In the genomic region with DNA sequence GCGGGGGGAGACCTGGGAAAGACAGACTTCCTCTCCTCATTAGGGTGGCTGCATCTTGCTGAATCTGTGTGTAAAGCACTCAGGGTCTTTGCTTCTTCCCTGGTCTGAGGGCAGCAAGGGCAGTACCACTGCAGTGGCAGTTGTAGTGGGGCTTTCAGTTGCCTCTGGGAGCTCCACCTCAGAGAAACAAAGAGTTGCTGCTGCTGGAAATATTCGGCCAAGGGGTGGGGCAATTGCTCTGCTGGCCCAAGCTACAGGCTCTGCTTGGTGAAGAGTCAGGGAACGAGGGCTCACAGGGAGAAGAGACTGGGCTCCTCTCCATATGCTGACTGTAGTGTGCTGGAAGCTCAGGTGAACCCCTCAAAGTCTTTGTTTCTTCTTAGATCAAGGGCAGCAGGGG, we compare ENCODE assay signal across 27 cellular contexts. TPM values are rescaled to one million over a fixed set of nuclear protein-coding genes. Genes with fewer than 3 reads are reported as not detected.
"Had no signal": no experiment of that assay in that cellular context is flagged by ENCODE, and none has a peak within 500 bp of the region (broad histone marks: within the 10 kb centered on the region; RNA-seq: fewer than 3 reads in every experiment).

No MANE protein-coding gene starts in this region.

- H3K4me1 ChIP-seq: esophagus squamous epithelium, heart right ventricle, left lung, prostate gland, right atrium auricular region, sigmoid colon, tibial nerve, upper lobe of left lung had no signal

- H3K27me3 Mint-ChIP-seq: naive B cell; natural killer cell treated with Interleukin-12 subunit alpha and Interleukin-12 subunit beta and Interleukin-15 and Interleukin-18, amount 100 ng/mL, for 72 hours; stimulated activated naive B cell treated with anti-CD40 and anti-IgM and Interleukin-4, amounts not matched to agents 10 μg/mL and 1 μg/mL and 100 μg/mL, for 72 hours; stimulated activated naive CD8-positive, alpha-beta T cell treated with anti-CD3 and anti-CD28 coated beads, Interleukin-15, Interleukin-2, amounts not matched to agents 100 ng/mL and 50 ng/mL, for 24 hours had no signal

- H3K27ac Mint-ChIP-seq: mesothelial cell of epicardium; naive B cell; natural killer cell treated with Interleukin-12 subunit alpha and Interleukin-12 subunit beta and Interleukin-15 and Interleukin-18, amount 100 ng/mL, for 72 hours; stimulated activated naive B cell treated with anti-CD40 and anti-IgM and Interleukin-4, amounts not matched to agents 10 μg/mL and 1 μg/mL and 100 μg/mL, for 72 hours; stimulated activated naive CD8-positive, alpha-beta T cell treated with anti-CD3 and anti-CD28 coated beads, Interleukin-15, Interleukin-2, amounts not matched to agents 100 ng/mL and 50 ng/mL, for 24 hours had no signal

- H3K36me3 Mint-ChIP-seq: naive B cell; natural killer cell treated with Interleukin-12 subunit alpha and Interleukin-12 subunit beta and Interleukin-15 and Interleukin-18, amount 100 ng/mL, for 72 hours; stimulated activated naive B cell treated with anti-CD40 and anti-IgM and Interleukin-4, amounts not matched to agents 10 μg/mL and 1 μg/mL and 100 μg/mL, for 72 hours had no signal

- H3K27ac ChIP-seq: coronary artery, esophagus squamous epithelium, heart right ventricle, left lung, prostate gland, right atrium auricular region, sigmoid colon, thoracic aorta, tibial nerve, upper lobe of left lung had no signal

- H3K4me1 Mint-ChIP-seq: mesothelial cell of epicardium; naive B cell; neural crest cell; stimulated activated naive B cell treated with anti-CD40 and anti-IgM and Interleukin-4, amounts not matched to agents 10 μg/mL and 1 μg/mL and 100 μg/mL, for 72 hours had no signal

- DNase-seq: dermis blood vessel endothelial cell; effector memory CD4-positive, alpha-beta T cell; erythroblast; esophagus squamous epithelium; foreskin melanocyte; glutamatergic neuron; heart right ventricle; hippocampal formation; left cardiac atrium; mesenchymal stem cell; mucosa of descending colon; naive B cell; nucleus accumbens; sigmoid colon; stimulated activated CD4-positive, alpha-beta T cell treated with anti-CD3 and anti-CD28 coated beads, Interleukin-4, amount 100 ng/mL, for 4 hours; stimulated activated naive B cell treated with anti-CD40 and anti-IgM and Interleukin-4, amounts not matched to agents 10 μg/mL and 1 μg/mL and 100 μg/mL, for 72 hours; upper lobe of left lung had no signal

- H3K9me3 ChIP-seq: esophagus squamous epithelium, prostate gland, thoracic aorta, upper lobe of left lung had no signal

- ATAC-seq: heart right ventricle; left cardiac atrium; left lung; mucosa of descending colon; natural killer cell treated with Interleukin-12 subunit alpha and Interleukin-12 subunit beta and Interleukin-15 and Interleukin-18, amount 100 ng/mL, for 72 hours; stimulated activated naive B cell treated with anti-CD40 and anti-IgM and Interleukin-4, amounts not matched to agents 10 μg/mL and 1 μg/mL and 100 μg/mL, for 72 hours had no signal

- H3K36me3 ChIP-seq: esophagus squamous epithelium, heart right ventricle, left lung, prostate gland, right atrium auricular region, sigmoid colon, thoracic aorta, tibial nerve, upper lobe of left lung had no signal

- H3K4me3 ChIP-seq: coronary artery, esophagus squamous epithelium, heart right ventricle, left lung, mucosa of descending colon, prostate gland, right atrium auricular region, sigmoid colon, thoracic aorta, tibial nerve, upper lobe of left lung had no signal

- H3K4me3 Mint-ChIP-seq: mesothelial cell of epicardium; naive B cell; natural killer cell treated with Interleukin-12 subunit alpha and Interleukin-12 subunit beta and Interleukin-15 and Interleukin-18, amount 100 ng/mL, for 72 hours; neural crest cell; stimulated activated naive B cell treated with anti-CD40 and anti-IgM and Interleukin-4, amounts not matched to agents 10 μg/mL and 1 μg/mL and 100 μg/mL, for 72 hours; stimulated activated naive CD8-positive, alpha-beta T cell treated with anti-CD3 and anti-CD28 coated beads, Interleukin-15, Interleukin-2, amounts not matched to agents 100 ng/mL and 50 ng/mL, for 24 hours had no signal

- H3K27me3 ChIP-seq: esophagus squamous epithelium, heart right ventricle, left lung, right atrium auricular region, sigmoid colon, tibial nerve, upper lobe of left lung had no signal

RNA-seq across cellular contexts. Expression of a gene that starts 52.5 kb away (rescaled TPM):
- total RNA-seq: natural killer cell treated with Interleukin-12 subunit alpha and Interleukin-12 subunit beta and Interleukin-15 and Interleukin-18, amount 100 ng/mL, for 72 hours had no signal
